13 cellular contexts compared by ENCODE assay signal in the genomic region with DNA sequence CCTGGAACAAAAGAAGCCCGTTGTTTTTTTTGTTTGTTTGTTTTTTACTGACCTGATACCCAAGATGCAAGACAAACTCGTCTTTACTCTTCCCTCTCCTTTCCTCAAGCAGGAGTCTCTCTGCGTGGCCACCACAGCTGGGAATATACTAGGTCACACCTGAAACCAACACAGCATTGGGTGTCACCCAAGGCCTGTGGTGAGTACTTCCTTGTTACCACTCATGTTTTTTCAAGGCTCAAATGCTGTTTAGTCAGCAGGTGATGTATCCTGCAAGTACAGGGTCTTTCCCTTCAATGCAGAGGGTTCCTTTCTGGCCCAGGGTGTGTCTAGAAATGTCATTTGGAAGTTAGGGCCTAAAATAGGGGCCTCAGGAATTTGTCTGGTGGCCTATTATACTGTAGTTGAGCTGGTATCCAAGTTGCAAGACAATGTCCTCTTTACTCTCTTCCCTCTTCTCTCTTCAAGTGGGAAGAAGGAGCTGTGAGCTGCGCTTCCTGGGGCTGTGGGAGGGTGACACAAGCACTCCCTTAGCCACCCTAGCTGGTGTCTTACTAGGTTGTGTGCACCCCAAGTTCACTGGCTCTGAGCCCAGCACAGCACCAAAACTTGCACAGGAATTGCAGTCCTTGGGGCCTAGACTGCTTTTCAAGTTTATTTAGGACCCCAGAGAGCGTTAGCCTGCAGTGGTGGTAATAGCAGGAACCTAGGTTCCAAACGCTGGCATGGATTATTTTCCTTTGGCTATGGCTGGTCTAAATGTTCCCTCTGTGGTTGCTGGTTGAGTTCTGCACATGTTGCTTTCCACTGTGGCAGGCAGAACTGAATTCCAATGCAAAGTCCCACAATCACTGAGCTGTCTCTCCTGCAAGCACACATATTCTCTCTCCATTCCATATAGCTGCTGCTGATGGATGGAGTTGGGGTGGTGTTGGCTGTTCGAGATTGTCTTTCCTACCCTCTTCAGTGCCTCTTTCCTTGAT.
DNase-seq lines count a peak whose midpoint lies in the region; ATAC-seq and TF ChIP-seq lines count a peak whose summit lies in the region.
"Had no signal": no experiment of that assay in that cellular context is flagged by ENCODE, and none has a peak within 500 bp of the region (broad histone marks: within the 10 kb centered on the region; RNA-seq: fewer than 3 reads in every experiment).

No MANE protein-coding gene starts in this region.

- no peak overlapping the region for H2BK120ac ChIP-seq in mesendoderm (ENCODE audit: low read depth, low read length)

- no CpG with 5 or more reads among the region's 7 CpGs for WGBS in mesendoderm (ENCODE audit: extremely low coverage, insufficient coverage, low lambda C conversion rate)

- H3K79me1 ChIP-seq in mesendoderm (ENCODE audit: low read length): no peaks in the 10 kb centered on the region

- TF ChIP-seq CTCF in OCI-LY3 (IDR thresholded peaks at IDR 0.05; ENCODE audit: low read depth, low read length) (no peak), coronary artery (IDR thresholded peaks at IDR 0.05) (no peak)

- H3K4ac ChIP-seq in mesendoderm (ENCODE audit: low read depth, low read length): no peak overlapping the region

- no peak overlapping the region for H3K23ac ChIP-seq in mesendoderm (ENCODE audit: low read length)

- no peak overlapping the region for H3K18ac ChIP-seq in mesendoderm (ENCODE audit: low read length)

- H4K8ac ChIP-seq in mesendoderm (ENCODE audit: low read depth, low read length): no peak overlapping the region

- H3K27ac ChIP-seq in OCI-LY3 (ENCODE audit: low read length) (no peak overlapping the region), mesendoderm (ENCODE audit: low read depth, low read length) (no peak overlapping the region), coronary artery (no peak overlapping the region)
- H3K27ac ChIP-seq: tibial nerve had no signal

- H2BK5ac ChIP-seq in mesendoderm (ENCODE audit: low read length): no peak overlapping the region

- H3K36me3 ChIP-seq in OCI-LY3 (replicated peaks; ENCODE audit: low read depth, low read length) (no peaks in the 10 kb centered on the region), mesendoderm (ENCODE audit: control insufficient read depth, insufficient read depth, low read length) (no peaks in the 10 kb centered on the region)
- H3K36me3 ChIP-seq: tibial nerve had no signal

- H2AFZ ChIP-seq in OCI-LY3 (ENCODE audit: low read depth, low read length): peak overlapping the region; percentile 9; the same call in 1 of the 2 replicates

- H3K79me2 ChIP-seq in OCI-LY3 (ENCODE audit: low read length): no peaks in the 10 kb centered on the region
- no peaks in the 10 kb centered on the region for H3K79me2 ChIP-seq in mesendoderm (ENCODE audit: control insufficient read depth, insufficient read depth, low read length)

- H3K9me3 ChIP-seq in OCI-LY3 (ENCODE audit: insufficient read depth, low read length): no peaks in the 10 kb centered on the region
- H3K9me3 ChIP-seq: tibial nerve had no signal

- DNase-seq in CD1c-positive myeloid dendritic cell (ENCODE audit: extremely low spot score) (peak; percentile 58), GM19240 (ENCODE audit: insufficient read length, low spot score) (no peak), mesendoderm (no peak), coronary artery (ENCODE audit: low spot score) (no peak)
- no peak for DNase-seq in stimulated activated CD4-positive, alpha-beta T cell treated with anti-CD3 and anti-CD28 coated beads, Interleukin-2, amount 100 ng/mL, for 24 hours
- DNase-seq: activated CD8-positive, alpha-beta memory T cell treated with anti-CD3 and anti-CD28 coated beads, Interleukin-2, amount 50 U/mL, for 4 hours; DND-41; Karpas-422; nephron progenitor cell had no signal

- no peak overlapping the region for H3K4me3 ChIP-seq in OCI-LY3 (ENCODE audit: low read length)
- H3K4me3 ChIP-seq in mesendoderm (ENCODE audit: low read length): no peak overlapping the region
- no peak overlapping the region for H3K4me3 ChIP-seq in coronary artery
- H3K4me3 ChIP-seq: tibial nerve had no signal

- peak; percentile 76 for ATAC-seq in GM19463 (IDR thresholded peaks at IDR 0.05; ENCODE audit: unreplicated experiment)
- ATAC-seq in HG02938 (IDR thresholded peaks at IDR 0.05; ENCODE audit: unreplicated experiment): peak; percentile 65

- H2BK15ac ChIP-seq in mesendoderm (replicated peaks; ENCODE audit: low read depth): no peak overlapping the region

- H4K20me1 ChIP-seq in OCI-LY3 (ENCODE audit: insufficient read depth, low read length): no peaks in the 10 kb centered on the region

- no peak overlapping the region for H2AK5ac ChIP-seq in mesendoderm (ENCODE audit: low read length)

- H3K4me2 ChIP-seq in OCI-LY3 (ENCODE audit: low read length) (no peak overlapping the region), mesendoderm (ENCODE audit: low read length) (no peak overlapping the region)

- H3K4me1 ChIP-seq in OCI-LY3 (ENCODE audit: low read length) (peaks cover 5% of the 10 kb centered on the region), mesendoderm (ENCODE audit: control insufficient read depth, low read depth, low read length) (no peaks in the 10 kb centered on the region)
- H3K4me1 ChIP-seq: tibial nerve had no signal

- no peak overlapping the region for H4K5ac ChIP-seq in mesendoderm (ENCODE audit: low read length)

- H3K27me3 ChIP-seq in OCI-LY3 (ENCODE audit: low read depth, low read length): no peaks in the 10 kb centered on the region
- no peaks in the 10 kb centered on the region for H3K27me3 ChIP-seq in mesendoderm (ENCODE audit: insufficient read depth, low read length, poor library complexity)
- H3K27me3 ChIP-seq: tibial nerve had no signal

- no peak overlapping the region for H3K9ac ChIP-seq in OCI-LY3 (ENCODE audit: low read length)
- no peak overlapping the region for H3K9ac ChIP-seq in mesendoderm (ENCODE audit: low read length)

- H3K56ac ChIP-seq in mesendoderm (ENCODE audit: low read length): no peak overlapping the region
